In the genomic region with DNA sequence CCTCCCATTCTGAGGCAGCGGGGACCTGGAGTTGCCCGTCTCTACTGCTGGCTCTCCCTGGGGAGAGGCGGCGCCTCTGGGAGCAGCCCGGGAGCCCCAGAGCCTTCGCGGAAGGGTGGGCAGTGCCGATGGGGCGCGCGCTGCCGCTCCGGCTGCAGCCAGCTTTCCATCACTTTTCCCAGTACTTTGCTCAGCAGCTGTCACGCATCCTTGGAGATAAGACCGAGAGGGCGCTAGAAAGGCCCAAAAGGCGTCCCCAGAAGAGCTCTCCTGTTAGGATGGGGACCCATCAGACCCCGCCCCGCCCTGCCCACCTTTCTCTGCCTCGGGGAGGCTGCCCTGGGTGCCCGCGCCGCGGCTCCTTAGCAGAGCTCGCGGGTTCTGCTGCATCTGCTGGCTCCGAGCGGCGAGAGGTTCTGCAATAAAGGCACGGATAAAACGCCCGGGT, we compare ENCODE assay signal across 8 cellular contexts. TPM values are rescaled to one million over a fixed set of nuclear protein-coding genes. Genes with fewer than 3 reads are reported as not detected.
DNase-seq lines count a peak whose midpoint lies in the region; ATAC-seq and TF ChIP-seq lines count a peak whose summit lies in the region.

No MANE protein-coding gene starts in this region.

- 1% methylated on average over 31 to 32 of the region's 32 CpGs for WGBS in esophagus, 2 donors

- TF ChIP-seq CTCF in CD4-positive, alpha-beta T cell (IDR thresholded peaks at IDR 0.05): no peak
- TF ChIP-seq CTCF in WERI-Rb-1 (IDR thresholded peaks at IDR 0.05; ENCODE audit: low read depth, low read length) (no peak), vagina (IDR thresholded peaks at IDR 0.05) (no peak)

- peak overlapping the region; percentile 71 for H3K4me3 Mint-ChIP-seq in CD4-positive, alpha-beta T cell
- peak overlapping the region; percentile 65 to 88 (median 78) for H3K4me3 Mint-ChIP-seq in naive thymus-derived CD4-positive, alpha-beta T cell

- H3K27me3 ChIP-seq in CD4-positive, alpha-beta T cell (ENCODE audit: control insufficient read depth, insufficient read depth, low read length): peaks cover 58% of the 10 kb centered on the region
- H3K27me3 ChIP-seq in WERI-Rb-1 (ENCODE audit: insufficient read depth, low read depth, severe bottlenecking) (peaks cover 14% of the 10 kb centered on the region), esophagus (ENCODE audit: control insufficient read depth in 1 of 2, insufficient read depth in 2 of 2, low read length in 2 of 2) (peaks cover 0 to 5% of the 10 kb centered on the region in 2 donors), vagina (peaks cover 4% of the 10 kb centered on the region)
- H3K27me3 ChIP-seq in naive thymus-derived CD4-positive, alpha-beta T cell (ENCODE audit: control insufficient read depth in 2 of 2, insufficient read depth in 2 of 2, low read length in 2 of 2): peaks cover 0 to 6% of the 10 kb centered on the region in 2 donors

- POLR2A ChIA-PET in CD4-positive, alpha-beta T cell (lab: Charles Lee): interaction anchor here (1.5 kb wide), 1 partner anchor 128 kb away, joined by 5 read pairs; no protein-coding TSS in a partner anchor
- POLR2A ChIA-PET in naive thymus-derived CD4-positive, alpha-beta T cell (lab: Charles Lee): interaction anchor here (1.9 kb wide), 1 partner anchor 125 kb away, joined by 7 read pairs; no protein-coding TSS in a partner anchor

- peak; percentile 10 for ATAC-seq in CD4-positive, alpha-beta T cell (ENCODE audit: poor library complexity)
- ATAC-seq in HG02938 (IDR thresholded peaks at IDR 0.05; ENCODE audit: unreplicated experiment) (peak; percentile 7), HG03571 (IDR thresholded peaks at IDR 0.05; ENCODE audit: unreplicated experiment) (no peak)
- peak; percentile 30 for ATAC-seq in naive thymus-derived CD4-positive, alpha-beta T cell

- no peaks in the 10 kb centered on the region for H3K9me3 ChIP-seq in CD4-positive, alpha-beta T cell (ENCODE audit: control insufficient read depth, low read length)
- H3K9me3 ChIP-seq in WERI-Rb-1 (ENCODE audit: severe bottlenecking) (no peaks in the 10 kb centered on the region), esophagus (ENCODE audit: control insufficient read depth in 2 of 2, insufficient read depth in 1 of 2, low read depth in 1 of 2, low read length in 1 of 2) (no peaks in the 10 kb centered on the region), vagina (no peaks in the 10 kb centered on the region)
- no peaks in the 10 kb centered on the region for H3K9me3 ChIP-seq in naive thymus-derived CD4-positive, alpha-beta T cell (ENCODE audit: control insufficient read depth in 2 of 3, low read length in 3 of 3)

- no peak overlapping the region for H3K27ac ChIP-seq in CD4-positive, alpha-beta T cell (ENCODE audit: low read depth, low read length)
- no peak overlapping the region for H3K27ac ChIP-seq in WERI-Rb-1
- H3K27ac ChIP-seq in esophagus (ENCODE audit: low read depth in 2 of 2, low read length in 1 of 2): no peak overlapping the region
- no peak overlapping the region for H3K27ac ChIP-seq in naive thymus-derived CD4-positive, alpha-beta T cell (ENCODE audit: low read depth, low read length)
- peak overlapping the region; percentile 76 for H3K27ac ChIP-seq in vagina

- H3K27me3 Mint-ChIP-seq in CD4-positive, alpha-beta T cell: peaks cover 77% of the 10 kb centered on the region
- peaks cover 12 to 89% (median 63%) of the 10 kb centered on the region in 5 donors for H3K27me3 Mint-ChIP-seq in naive thymus-derived CD4-positive, alpha-beta T cell

- peaks cover 9% of the 10 kb centered on the region for H3K4me1 Mint-ChIP-seq in CD4-positive, alpha-beta T cell (ENCODE audit: low read depth)
- H3K4me1 Mint-ChIP-seq in naive thymus-derived CD4-positive, alpha-beta T cell: peaks cover 0 to 10% (median 7%) of the 10 kb centered on the region in 7 donors

- intact Hi-C loops in CD4-positive, alpha-beta T cell (cut with DNase I, micrococcal nuclease): loop anchor here in 1 of 2 experiments (5.0 kb wide), 1 partner anchor 551 kb away; no protein-coding TSS in a partner anchor
- intact Hi-C loops in naive thymus-derived CD4-positive, alpha-beta T cell (cut with micrococcal nuclease): loop anchor here in 1 of 2 donors (10.0 kb wide), 2 partner anchors 91 to 1269 kb away; no protein-coding TSS in a partner anchor
- intact Hi-C loops in vagina (cut with DNase I): no loop called here

- peak in 5 of 10 experiments; percentile 6 to 37 (median 8) for DNase-seq in CD4-positive, alpha-beta T cell
- DNase-seq in WERI-Rb-1 (peak; percentile 56), vagina (ENCODE audit: extremely low spot score in 2 of 2) (no peak), H4 (ENCODE audit: low spot score) (no peak)
- DNase-seq in naive thymus-derived CD4-positive, alpha-beta T cell: peak in 1 of 9 donors; percentile 2

- H3K27ac Mint-ChIP-seq in CD4-positive, alpha-beta T cell: no peak overlapping the region
- no peak overlapping the region for H3K27ac Mint-ChIP-seq in naive thymus-derived CD4-positive, alpha-beta T cell

- H3K36me3 ChIP-seq in WERI-Rb-1 (no peaks in the 10 kb centered on the region), esophagus (ENCODE audit: control insufficient read depth in 2 of 2, insufficient read depth in 2 of 2, low read length in 1 of 2) (no peaks in the 10 kb centered on the region), vagina (no peaks in the 10 kb centered on the region)
- no peaks in the 10 kb centered on the region for H3K36me3 ChIP-seq in naive thymus-derived CD4-positive, alpha-beta T cell (ENCODE audit: control insufficient read depth in 2 of 3, insufficient read depth in 3 of 3, low read length in 3 of 3)

- H3K4me3 ChIP-seq in WERI-Rb-1 (ENCODE audit: low read depth, low read length) (peak overlapping the region; percentile 61), esophagus (ENCODE audit: low read depth in 1 of 2, low read length in 2 of 2) (peak overlapping the region; percentile 33 to 34), vagina (peak overlapping the region; percentile 43 to 50)
- H3K4me3 ChIP-seq in naive thymus-derived CD4-positive, alpha-beta T cell (ENCODE audit: low read length): peak overlapping the region; percentile 50

- H3K36me3 Mint-ChIP-seq in CD4-positive, alpha-beta T cell (ENCODE audit: low read depth): no peaks in the 10 kb centered on the region
- H3K36me3 Mint-ChIP-seq in naive thymus-derived CD4-positive, alpha-beta T cell: no peaks in the 10 kb centered on the region

- H3K4me1 ChIP-seq in esophagus (ENCODE audit: control insufficient read depth in 2 of 2, insufficient read depth in 2 of 2, low read length in 1 of 2) (peaks cover 2 to 3% of the 10 kb centered on the region in 2 donors), vagina (peaks cover 20% of the 10 kb centered on the region)
- H3K4me1 ChIP-seq in naive thymus-derived CD4-positive, alpha-beta T cell (ENCODE audit: control insufficient read depth in 2 of 2, insufficient read depth in 2 of 2, low read length in 2 of 2): peaks cover 3 to 5% of the 10 kb centered on the region in 2 donors

- H3K9me3 Mint-ChIP-seq in CD4-positive, alpha-beta T cell: no peaks in the 10 kb centered on the region
- no peaks in the 10 kb centered on the region for H3K9me3 Mint-ChIP-seq in naive thymus-derived CD4-positive, alpha-beta T cell

- CTCF ChIA-PET in CD4-positive, alpha-beta T cell (lab: Charles Lee): interaction anchor here (0.7 to 2.8 kb wide), 12 partner anchors 10 to 759 kb away, joined by 3 to 13 read pairs (median 3); a partner anchor contains a TSS
- CTCF ChIA-PET in naive thymus-derived CD4-positive, alpha-beta T cell (lab: Charles Lee): interaction anchor here (1.2 to 1.3 kb wide), 2 partner anchors 125 to 726 kb away, joined by 3 to 5 read pairs; no protein-coding TSS in a partner anchor

- TF ChIP-seq POLR2A in vagina (IDR thresholded peaks at IDR 0.05): no peak

RNA-seq across cellular contexts. Expression of a gene that starts 0.5 kb away (rescaled TPM):
- total RNA-seq in CD4-positive, alpha-beta T cell: not detected
- polyA plus RNA-seq in esophagus: under 1 TPM; 0.06 to 0.08 TPM
- not detected for total RNA-seq in naive thymus-derived CD4-positive, alpha-beta T cell
- polyA plus RNA-seq in naive thymus-derived CD4-positive, alpha-beta T cell: not detected
- 3.9 TPM for total RNA-seq in vagina
- 0.41 and 0.97 TPM in 2 replicates for total RNA-seq in H4 (2014; rRNA removed; shearing (Covaris generic))
